22 cellular contexts compared by ENCODE assay signal in genomic region chr1:112939810-112940209, GRCh38. TPM values are rescaled to one million over a fixed set of nuclear protein-coding genes. Genes with fewer than 3 reads are reported as not detected.
DNase-seq lines count a peak whose midpoint lies in the region; ATAC-seq and TF ChIP-seq lines count a peak whose summit lies in the region.
"Had no signal": no experiment of that assay in that cellular context is flagged by ENCODE, and none has a peak within 500 bp of the region (broad histone marks: within the 10 kb centered on the region; RNA-seq: fewer than 3 reads in every experiment).

No MANE protein-coding gene starts in this region.

- DNase-seq in HEK293T (ENCODE audit: extremely low spot score) (no peak), WTC11 (ENCODE audit: low spot score) (no peak), neural progenitor cell (ENCODE audit: low spot score) (no peak), OCI-LY7 (ENCODE audit: low spot score) (no peak), NCI-H2227 treated with DMSO at 0.1 percent for 48 hours (lab: John Stamatoyannopoulos, UW) (no peak), GOT3 (lab: John Stamatoyannopoulos, UW) (no peak)
- DNase-seq in activated CD4-positive, CD25-positive, alpha-beta regulatory T cell (lab: John Stamatoyannopoulos, UW), result no peak
- DNase-seq: ACHN; BE2C; C1 segment of cervical spinal cord; CD4-positive, CD25-positive, alpha-beta regulatory T cell; CD8-positive, alpha-beta memory T cell; COR-L47; DMS 273 treated with DMSO at 0.1 percent for 48 hours; DMS53; DND-41; EL; GM23248; H7; HFFc6 had no signal

- no peaks in the 10 kb centered on the region for H3K9me2 ChIP-seq in OCI-LY7 (ENCODE audit: insufficient read depth, low read length)

- H3K9me3 ChIP-seq in neural progenitor cell (ENCODE audit: low read depth) (no peaks in the 10 kb centered on the region), OCI-LY7 (ENCODE audit: low read length) (no peaks in the 10 kb centered on the region)
- H3K9me3 ChIP-seq: BE2C had no signal

- no peak overlapping the region for H3K4me2 ChIP-seq in neural progenitor cell
- no peak overlapping the region for H3K4me2 ChIP-seq in OCI-LY7 (ENCODE audit: low read length)

- peak; percentile 28 for ATAC-seq in WTC11
- ATAC-seq: GM12878 had no signal

- CTCF ChIA-PET in HEK293T (lab: Yijun Ruan, JAX), result no interaction called here
- CTCF ChIA-PET in WTC11 (lab: Charles Lee), result interaction anchor here (0.6 to 1.1 kb wide), 4 partner anchors 9 to 140 kb away, joined by 3 to 6 read pairs (median 4); partner anchors contain the start of gene LRIG2
- CTCF ChIA-PET in OCI-LY7 (lab: Charles Lee; ENCODE audit: unreplicated experiment), result no interaction called here

- peaks cover 23% of the 10 kb centered on the region for H3F3A ChIP-seq in neural progenitor cell (ENCODE audit: low read depth)

- H3K4me3 Mint-ChIP-seq in WTC11 (no peak overlapping the region), neural progenitor cell (no peak overlapping the region)
- H3K4me3 Mint-ChIP-seq: CD8-positive, alpha-beta memory T cell; HFFc6 had no signal

- no peak overlapping the region for H3K9ac ChIP-seq in neural progenitor cell
- H3K9ac ChIP-seq: GM23248 had no signal

- BruUV-seq in OCI-LY7 (replicated peaks; lab: Mats Ljungman, UMichigan), result no TSS peak

- H4K20me1 ChIP-seq in neural progenitor cell (ENCODE audit: low read depth) (peaks cover 14% of the 10 kb centered on the region), OCI-LY7 (ENCODE audit: insufficient read depth, low read length) (0 out of 2 replicates have a peak, but pooled peaks cover 15% of the 10 kb centered on the region)

- H3K9me3 Mint-ChIP-seq in WTC11 (no peaks in the 10 kb centered on the region), neural progenitor cell (peaks cover 4% of the 10 kb centered on the region)
- H3K9me3 Mint-ChIP-seq: CD4-positive, CD25-positive, alpha-beta regulatory T cell; CD8-positive, alpha-beta memory T cell; HFFc6 had no signal

- H3K4me1 Mint-ChIP-seq in WTC11, result peaks cover 68% of the 10 kb centered on the region
- H3K4me1 Mint-ChIP-seq in neural progenitor cell, result peaks cover 23% of the 10 kb centered on the region

- no peak for TF ChIP-seq CTCF in WTC11 (IDR thresholded peaks at IDR 0.05)
- no peak for TF ChIP-seq CTCF in neural progenitor cell (IDR thresholded peaks at IDR 0.05)
- TF ChIP-seq CTCF in OCI-LY7 (conservative IDR thresholded peaks at IDR 0.05; ENCODE audit: low read length), result no peak

- H3K36me3 ChIP-seq in neural progenitor cell (no peaks in the 10 kb centered on the region), OCI-LY7 (ENCODE audit: insufficient read depth, low read length) (peaks cover 29% of the 10 kb centered on the region)

- POLR2A ChIA-PET in HEK293T (lab: Yijun Ruan, JAX), result interaction anchor here (1.7 kb wide), 1 partner anchor 16 kb away, joined by 5 read pairs; the partner anchor contains the start of gene SLC16A1
- POLR2A ChIA-PET in WTC11 (lab: Charles Lee), result no interaction called here
- POLR2A ChIA-PET in OCI-LY7 (lab: Charles Lee), result interaction anchor here (0.5 to 0.7 kb wide), 2 partner anchors 44 to 371 kb away, joined by 3 to 4 read pairs; no protein-coding TSS in a partner anchor

- peaks cover 100% of the 10 kb centered on the region for H3K79me2 ChIP-seq in neural progenitor cell (ENCODE audit: low read depth)
- H3K79me2 ChIP-seq in OCI-LY7 (ENCODE audit: insufficient read depth, low read depth, low read length), result peaks cover 94% of the 10 kb centered on the region

- H2AFZ ChIP-seq in neural progenitor cell (replicated peaks) (no peak overlapping the region), OCI-LY7 (ENCODE audit: low read length) (no peak overlapping the region)
- H2AFZ ChIP-seq: GM23248 had no signal

- no peaks in the 10 kb centered on the region for H3K27me3 Mint-ChIP-seq in WTC11 (ENCODE audit: low read depth)
- H3K27me3 Mint-ChIP-seq in neural progenitor cell (ENCODE audit: insufficient read depth, low read depth), result peaks cover 2% of the 10 kb centered on the region
- H3K27me3 Mint-ChIP-seq: CD4-positive, CD25-positive, alpha-beta regulatory T cell had no signal

- H3K4me3 ChIP-seq in neural progenitor cell, result no peak overlapping the region
- no peak overlapping the region for H3K4me3 ChIP-seq in OCI-LY7 (ENCODE audit: low read depth, low read length, poor library complexity, severe bottlenecking)
- H3K4me3 ChIP-seq: GM12878, GM23248 had no signal

- H3K27ac Mint-ChIP-seq in WTC11 (peak overlapping the region; percentile 70), neural progenitor cell (no peak overlapping the region)
- H3K27ac Mint-ChIP-seq: CD8-positive, alpha-beta memory T cell; HFFc6 had no signal

- H3K36me3 Mint-ChIP-seq in WTC11 (peaks cover 23% of the 10 kb centered on the region), neural progenitor cell (peaks cover 16% of the 10 kb centered on the region)
- H3K36me3 Mint-ChIP-seq: CD4-positive, CD25-positive, alpha-beta regulatory T cell had no signal

- H3K27me3 ChIP-seq in neural progenitor cell, result no peaks in the 10 kb centered on the region
- H3K27me3 ChIP-seq: BE2C had no signal

- peak overlapping the region; percentile 10 for H3K27ac ChIP-seq in neural progenitor cell
- no peak overlapping the region for H3K27ac ChIP-seq in OCI-LY7 (ENCODE audit: low read depth, low read length, poor library complexity, severe bottlenecking)
- H3K27ac ChIP-seq: GM23248, HL-60 had no signal

- peaks cover 34% of the 10 kb centered on the region for H3K4me1 ChIP-seq in neural progenitor cell
- peaks cover 32% of the 10 kb centered on the region for H3K4me1 ChIP-seq in OCI-LY7 (ENCODE audit: insufficient read depth, low read length, poor library complexity, severe bottlenecking)

- intact Hi-C loops in OCI-LY7 (cut with micrococcal nuclease; ENCODE audit: unreplicated experiment), result no loop called here

TF ChIP-seq in HEK293T, 16 proteins besides CTCF, POLR2A, EP300 and RAD21:
- TF ChIP-seq SP1 (IDR thresholded peaks at IDR 0.05), result no peak
- 0 out of 2 replicates have a peak, but pooled peaks have one; percentile 35 for TF ChIP-seq ZNF384 (IDR thresholded peaks at IDR 0.05)

TF ChIP-seq in WTC11, 78 proteins besides CTCF, POLR2A, EP300 and RAD21:
- TF ChIP-seq ZNF671 (CRISPR knock-in tag; IDR thresholded peaks at IDR 0.05) (no peak), E2F4 (CRISPR knock-in tag; IDR thresholded peaks at IDR 0.05; ENCODE audit: borderline replicate concordance, low read depth) (no peak), ZBTB21 (CRISPR knock-in tag; IDR thresholded peaks at IDR 0.05; ENCODE audit: borderline replicate concordance) (no peak), ZMAT4 (CRISPR knock-in tag; IDR thresholded peaks at IDR 0.05) (no peak), CREB1 (CRISPR knock-in tag; IDR thresholded peaks at IDR 0.05) (no peak), ZNF219 (CRISPR knock-in tag; IDR thresholded peaks at IDR 0.05; ENCODE audit: borderline replicate concordance) (no peak)

RNA-seq across cellular contexts. Expression of gene SLC16A1, which starts 16.2 kb away (rescaled TPM):
- total RNA-seq in WTC11 (2021) (328 to 381 TPM (median 374 TPM) in 3 replicates), neural progenitor cell (ENCODE audit: low replicate concordance) (136 and 149 TPM in 2 replicates), OCI-LY7 (2022) (60.3 and 67.8 TPM in 2 replicates)
- total RNA-seq in OCI-LY7 (2014; rRNA removed; shearing (Covaris generic)), result 50.9 and 56.1 TPM in 2 replicates
